9 cellular contexts compared by ENCODE assay signal in genomic region chr10:4147214-4147613, GRCh38.
"Had no signal": no experiment of that assay in that cellular context is flagged by ENCODE, and none has a peak within 500 bp of the region (broad histone marks: within the 10 kb centered on the region; RNA-seq: fewer than 3 reads in every experiment).

No MANE protein-coding gene starts in this region.

- ATAC-seq: GM23338, HCT116 had no signal

- H3K9me3 ChIP-seq: HAP-1 had no signal

- H3K9me3 Mint-ChIP-seq: HFFc6 had no signal

- H3K4me1 ChIP-seq: HAP-1 had no signal

- DNase-seq: GM23248, GOT3, H7, H9, HCEC 1CT, HFFc6 had no signal

- H3K4me3 Mint-ChIP-seq: GM23338, H9, HFFc6 had no signal

- H3K27ac Mint-ChIP-seq: GM23338, H9, HFFc6 had no signal

- H3K4me3 ChIP-seq: GM23248, GM23338, HAP-1 had no signal

- H3K36me3 ChIP-seq: HAP-1 had no signal

- H3K27ac ChIP-seq: GM23248 had no signal
